In the genomic region with DNA sequence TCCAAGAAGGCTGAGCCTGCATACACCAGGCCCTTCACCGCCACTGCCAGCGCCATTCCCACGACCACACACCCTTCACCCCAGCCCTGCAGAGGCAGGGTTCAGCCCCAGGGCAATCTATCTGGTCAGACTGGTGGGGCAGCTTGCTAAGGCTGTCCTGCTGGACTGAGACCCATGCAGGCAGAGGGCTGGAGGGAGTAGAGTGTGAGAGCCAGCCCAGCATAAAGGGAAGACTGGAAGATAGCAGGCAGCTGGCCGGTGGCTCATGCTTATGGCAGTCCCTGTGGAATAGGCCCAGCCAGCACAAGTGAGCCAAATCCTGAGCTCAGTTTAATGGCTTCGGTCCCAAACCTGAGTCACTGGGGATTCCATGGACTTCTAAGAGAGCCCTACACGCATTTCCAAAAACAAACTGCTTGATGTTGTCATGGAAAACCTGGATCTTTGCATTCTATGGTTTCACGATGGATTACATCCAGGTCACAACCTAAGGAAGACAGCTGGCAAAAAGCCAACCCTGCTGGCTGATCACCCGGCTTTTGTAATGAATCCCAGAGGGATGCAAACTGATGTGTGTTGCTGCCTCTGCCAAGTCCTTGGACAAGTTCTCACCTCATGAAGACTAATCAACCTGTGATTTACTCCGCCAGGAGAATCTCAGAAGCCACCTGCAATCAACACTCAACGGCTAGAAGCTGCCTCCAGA, we compare ENCODE assay signal across 1 cellular context.
A peak's percentile ranks its signal among the peaks of the same experiment; 100 is the strongest.
TF ChIP-seq lines count a peak whose summit lies in the region.

No MANE protein-coding gene starts in this region.

TF ChIP-seq in HEK293, 187 proteins besides CTCF, POLR2A, EP300 and RAD21 (continued from another document and continues in another):
- TF ChIP-seq, protein P1, sequence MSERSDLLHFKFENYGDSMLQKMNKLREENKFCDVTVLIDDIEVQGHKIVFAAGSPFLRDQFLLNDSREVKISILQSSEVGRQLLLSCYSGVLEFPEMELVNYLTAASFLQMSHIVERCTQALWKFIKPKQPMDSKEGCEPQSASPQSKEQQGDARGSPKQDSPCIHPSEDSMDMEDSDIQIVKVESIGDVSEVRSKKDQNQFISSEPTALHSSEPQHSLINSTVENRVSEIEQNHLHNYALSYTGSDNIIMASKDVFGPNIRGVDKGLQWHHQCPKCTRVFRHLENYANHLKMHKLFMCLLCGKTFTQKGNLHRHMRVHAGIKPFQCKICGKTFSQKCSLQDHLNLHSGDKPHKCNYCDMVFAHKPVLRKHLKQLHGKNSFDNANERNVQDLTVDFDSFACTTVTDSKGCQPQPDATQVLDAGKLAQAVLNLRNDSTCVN (tag by site-specific recombination; optimal IDR thresholded peaks at IDR 0.05): no peak
- TF ChIP-seq ZNF654 (tag by site-specific recombination; IDR thresholded peaks at IDR 0.05; ENCODE audit: low read depth) (no peak), ZSCAN23 (tag by site-specific recombination; IDR thresholded peaks at IDR 0.05) (no peak), WT1 (tag by site-specific recombination; IDR thresholded peaks at IDR 0.05) (no peak), ZNF16 (tag by site-specific recombination; IDR thresholded peaks at IDR 0.05; ENCODE audit: low read depth) (no peak), ZNF776 (tag by site-specific recombination; IDR thresholded peaks at IDR 0.05; ENCODE audit: borderline replicate concordance) (no peak), FEZF1 (tag by site-specific recombination; IDR thresholded peaks at IDR 0.05) (peak; percentile 39), YY1 (tag by site-specific recombination; IDR thresholded peaks at IDR 0.05) (no peak), SETDB1 (IDR thresholded peaks at IDR 0.05; ENCODE audit: insufficient read length, low read length) (no peak), ZNF585B (tag by site-specific recombination; IDR thresholded peaks at IDR 0.05) (no peak), ZNF221 (tag by site-specific recombination; IDR thresholded peaks at IDR 0.05; ENCODE audit: borderline replicate concordance) (no peak), ZNF335 (tag by site-specific recombination; conservative IDR thresholded peaks at IDR 0.05) (0 out of 2 replicates have a peak, but pooled peaks have one; percentile 41), ZNF501 (tag by site-specific recombination; IDR thresholded peaks at IDR 0.05) (peak; percentile 63; the same call in 1 of the 2 replicates), ZNF239 (tag by site-specific recombination; IDR thresholded peaks at IDR 0.05) (no peak), ZFP37 (tag by site-specific recombination; IDR thresholded peaks at IDR 0.05) (peak; percentile 47; the same call in 1 of the 2 replicates), ZFP3 (tag by site-specific recombination; IDR thresholded peaks at IDR 0.05; ENCODE audit: low read depth) (no peak), KLF7 (tag by site-specific recombination; IDR thresholded peaks at IDR 0.05; ENCODE audit: borderline replicate concordance) (no peak; the same call in 1 of the 2 replicates), ZNF510 (tag by site-specific recombination; IDR thresholded peaks at IDR 0.05; ENCODE audit: insufficient replicate concordance) (no peak), SCRT1 (tag by site-specific recombination; IDR thresholded peaks at IDR 0.05; ENCODE audit: borderline replicate concordance) (no peak), ZNF174 (tag by site-specific recombination; IDR thresholded peaks at IDR 0.05) (no peak), ZNF202 (tag by site-specific recombination; IDR thresholded peaks at IDR 0.05; ENCODE audit: borderline replicate concordance) (no peak), ZNF76 (tag by site-specific recombination; IDR thresholded peaks at IDR 0.05; ENCODE audit: borderline replicate concordance, low read depth) (no peak), ZNF610 (tag by site-specific recombination; IDR thresholded peaks at IDR 0.05; ENCODE audit: borderline replicate concordance) (no peak), KLF1 (tag by site-specific recombination; IDR thresholded peaks at IDR 0.05) (no peak), ZNF184 (tag by site-specific recombination; IDR thresholded peaks at IDR 0.05) (peak; percentile 88), REPIN1 (tag by site-specific recombination; IDR thresholded peaks at IDR 0.05; ENCODE audit: low read depth) (no peak), SP2 (tag by site-specific recombination; IDR thresholded peaks at IDR 0.05) (no peak), ZNF112 (tag by site-specific recombination; IDR thresholded peaks at IDR 0.05) (no peak), ZNF391 (tag by site-specific recombination; IDR thresholded peaks at IDR 0.05; ENCODE audit: borderline replicate concordance, low read depth) (peak; percentile 72; the same call in 1 of the 2 replicates), ZNF175 (tag by site-specific recombination; IDR thresholded peaks at IDR 0.05) (no peak), ZNF433 (tag by site-specific recombination; IDR thresholded peaks at IDR 0.05; ENCODE audit: low read depth) (no peak), ZNF629 (tag by site-specific recombination; IDR thresholded peaks at IDR 0.05) (peak; percentile 96), ZNF140 (tag by site-specific recombination; IDR thresholded peaks at IDR 0.05) (no peak), ZNF626 (tag by site-specific recombination; IDR thresholded peaks at IDR 0.05) (peak; percentile 79; the same call in 1 of the 2 replicates), ZBTB21 (tag by site-specific recombination; IDR thresholded peaks at IDR 0.05) (peak; percentile 75), ZNF426 (tag by site-specific recombination; IDR thresholded peaks at IDR 0.05) (no peak), BCL11B (tag by site-specific recombination; IDR thresholded peaks at IDR 0.05; ENCODE audit: low read depth) (no peak), ZNF37A (tag by site-specific recombination; IDR thresholded peaks at IDR 0.05) (no peak)
- TF ChIP-seq, protein P2, sequence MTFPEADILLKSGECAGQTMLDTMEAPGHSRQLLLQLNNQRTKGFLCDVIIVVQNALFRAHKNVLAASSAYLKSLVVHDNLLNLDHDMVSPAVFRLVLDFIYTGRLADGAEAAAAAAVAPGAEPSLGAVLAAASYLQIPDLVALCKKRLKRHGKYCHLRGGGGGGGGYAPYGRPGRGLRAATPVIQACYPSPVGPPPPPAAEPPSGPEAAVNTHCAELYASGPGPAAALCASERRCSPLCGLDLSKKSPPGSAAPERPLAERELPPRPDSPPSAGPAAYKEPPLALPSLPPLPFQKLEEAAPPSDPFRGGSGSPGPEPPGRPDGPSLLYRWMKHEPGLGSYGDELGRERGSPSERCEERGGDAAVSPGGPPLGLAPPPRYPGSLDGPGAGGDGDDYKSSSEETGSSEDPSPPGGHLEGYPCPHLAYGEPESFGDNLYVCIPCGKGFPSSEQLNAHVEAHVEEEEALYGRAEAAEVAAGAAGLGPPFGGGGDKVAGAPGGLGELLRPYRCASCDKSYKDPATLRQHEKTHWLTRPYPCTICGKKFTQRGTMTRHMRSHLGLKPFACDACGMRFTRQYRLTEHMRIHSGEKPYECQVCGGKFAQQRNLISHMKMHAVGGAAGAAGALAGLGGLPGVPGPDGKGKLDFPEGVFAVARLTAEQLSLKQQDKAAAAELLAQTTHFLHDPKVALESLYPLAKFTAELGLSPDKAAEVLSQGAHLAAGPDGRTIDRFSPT (tag by site-specific recombination; IDR thresholded peaks at IDR 0.05): no peak
- TF ChIP-seq, protein P3, sequence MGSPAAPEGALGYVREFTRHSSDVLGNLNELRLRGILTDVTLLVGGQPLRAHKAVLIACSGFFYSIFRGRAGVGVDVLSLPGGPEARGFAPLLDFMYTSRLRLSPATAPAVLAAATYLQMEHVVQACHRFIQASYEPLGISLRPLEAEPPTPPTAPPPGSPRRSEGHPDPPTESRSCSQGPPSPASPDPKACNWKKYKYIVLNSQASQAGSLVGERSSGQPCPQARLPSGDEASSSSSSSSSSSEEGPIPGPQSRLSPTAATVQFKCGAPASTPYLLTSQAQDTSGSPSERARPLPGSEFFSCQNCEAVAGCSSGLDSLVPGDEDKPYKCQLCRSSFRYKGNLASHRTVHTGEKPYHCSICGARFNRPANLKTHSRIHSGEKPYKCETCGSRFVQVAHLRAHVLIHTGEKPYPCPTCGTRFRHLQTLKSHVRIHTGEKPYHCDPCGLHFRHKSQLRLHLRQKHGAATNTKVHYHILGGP (tag by site-specific recombination; IDR thresholded peaks at IDR 0.05): peak; percentile 57
- TF ChIP-seq, protein P4, sequence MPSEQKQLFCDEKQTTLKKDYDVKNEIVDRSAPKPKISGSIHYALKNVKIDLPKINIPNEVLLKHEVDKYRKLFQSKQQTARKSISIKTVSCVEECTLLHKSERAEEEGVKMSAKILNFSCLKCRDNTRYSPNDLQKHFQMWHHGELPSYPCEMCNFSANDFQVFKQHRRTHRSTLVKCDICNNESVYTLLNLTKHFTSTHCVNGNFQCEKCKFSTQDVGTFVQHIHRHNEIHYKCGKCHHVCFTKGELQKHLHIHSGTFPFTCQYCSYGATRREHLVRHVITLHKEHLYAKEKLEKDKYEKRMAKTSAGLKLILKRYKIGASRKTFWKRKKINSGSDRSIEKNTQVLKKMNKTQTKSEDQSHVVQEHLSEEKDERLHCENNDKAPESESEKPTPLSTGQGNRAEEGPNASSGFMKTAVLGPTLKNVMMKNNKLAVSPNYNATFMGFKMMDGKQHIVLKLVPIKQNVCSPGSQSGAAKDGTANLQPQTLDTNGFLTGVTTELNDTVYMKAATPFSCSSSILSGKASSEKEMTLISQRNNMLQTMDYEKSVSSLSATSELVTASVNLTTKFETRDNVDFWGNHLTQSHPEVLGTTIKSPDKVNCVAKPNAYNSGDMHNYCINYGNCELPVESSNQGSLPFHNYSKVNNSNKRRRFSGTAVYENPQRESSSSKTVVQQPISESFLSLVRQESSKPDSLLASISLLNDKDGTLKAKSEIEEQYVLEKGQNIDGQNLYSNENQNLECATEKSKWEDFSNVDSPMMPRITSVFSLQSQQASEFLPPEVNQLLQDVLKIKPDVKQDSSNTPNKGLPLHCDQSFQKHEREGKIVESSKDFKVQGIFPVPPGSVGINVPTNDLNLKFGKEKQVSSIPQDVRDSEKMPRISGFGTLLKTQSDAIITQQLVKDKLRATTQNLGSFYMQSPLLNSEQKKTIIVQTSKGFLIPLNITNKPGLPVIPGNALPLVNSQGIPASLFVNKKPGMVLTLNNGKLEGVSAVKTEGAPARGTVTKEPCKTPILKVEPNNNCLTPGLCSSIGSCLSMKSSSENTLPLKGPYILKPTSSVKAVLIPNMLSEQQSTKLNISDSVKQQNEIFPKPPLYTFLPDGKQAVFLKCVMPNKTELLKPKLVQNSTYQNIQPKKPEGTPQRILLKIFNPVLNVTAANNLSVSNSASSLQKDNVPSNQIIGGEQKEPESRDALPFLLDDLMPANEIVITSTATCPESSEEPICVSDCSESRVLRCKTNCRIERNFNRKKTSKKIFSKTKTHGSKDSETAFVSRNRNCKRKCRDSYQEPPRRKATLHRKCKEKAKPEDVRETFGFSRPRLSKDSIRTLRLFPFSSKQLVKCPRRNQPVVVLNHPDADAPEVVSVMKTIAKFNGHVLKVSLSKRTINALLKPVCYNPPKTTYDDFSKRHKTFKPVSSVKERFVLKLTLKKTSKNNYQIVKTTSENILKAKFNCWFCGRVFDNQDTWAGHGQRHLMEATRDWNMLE (tag by site-specific recombination; conservative IDR thresholded peaks at IDR 0.05; ENCODE audit: low read depth): 0 out of 2 replicates have a peak, but pooled peaks have one; percentile 36
- TF ChIP-seq, protein P5, sequence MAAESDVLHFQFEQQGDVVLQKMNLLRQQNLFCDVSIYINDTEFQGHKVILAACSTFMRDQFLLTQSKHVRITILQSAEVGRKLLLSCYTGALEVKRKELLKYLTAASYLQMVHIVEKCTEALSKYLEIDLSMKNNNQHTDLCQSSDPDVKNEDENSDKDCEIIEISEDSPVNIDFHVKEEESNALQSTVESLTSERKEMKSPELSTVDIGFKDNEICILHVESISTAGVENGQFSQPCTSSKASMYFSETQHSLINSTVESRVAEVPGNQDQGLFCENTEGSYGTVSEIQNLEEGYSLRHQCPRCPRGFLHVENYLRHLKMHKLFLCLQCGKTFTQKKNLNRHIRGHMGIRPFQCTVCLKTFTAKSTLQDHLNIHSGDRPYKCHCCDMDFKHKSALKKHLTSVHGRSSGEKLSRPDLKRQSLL (tag by site-specific recombination; IDR thresholded peaks at IDR 0.05): no peak
- TF ChIP-seq, protein P6, sequence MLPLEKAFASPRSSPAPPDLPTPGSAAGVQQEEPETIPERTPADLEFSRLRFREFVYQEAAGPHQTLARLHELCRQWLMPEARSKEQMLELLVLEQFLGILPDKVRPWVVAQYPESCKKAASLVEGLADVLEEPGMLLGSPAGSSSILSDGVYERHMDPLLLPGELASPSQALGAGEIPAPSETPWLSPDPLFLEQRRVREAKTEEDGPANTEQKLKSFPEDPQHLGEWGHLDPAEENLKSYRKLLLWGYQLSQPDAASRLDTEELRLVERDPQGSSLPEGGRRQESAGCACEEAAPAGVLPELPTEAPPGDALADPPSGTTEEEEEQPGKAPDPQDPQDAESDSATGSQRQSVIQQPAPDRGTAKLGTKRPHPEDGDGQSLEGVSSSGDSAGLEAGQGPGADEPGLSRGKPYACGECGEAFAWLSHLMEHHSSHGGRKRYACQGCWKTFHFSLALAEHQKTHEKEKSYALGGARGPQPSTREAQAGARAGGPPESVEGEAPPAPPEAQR (tag by site-specific recombination; IDR thresholded peaks at IDR 0.05): no peak
- TF ChIP-seq, protein P7, sequence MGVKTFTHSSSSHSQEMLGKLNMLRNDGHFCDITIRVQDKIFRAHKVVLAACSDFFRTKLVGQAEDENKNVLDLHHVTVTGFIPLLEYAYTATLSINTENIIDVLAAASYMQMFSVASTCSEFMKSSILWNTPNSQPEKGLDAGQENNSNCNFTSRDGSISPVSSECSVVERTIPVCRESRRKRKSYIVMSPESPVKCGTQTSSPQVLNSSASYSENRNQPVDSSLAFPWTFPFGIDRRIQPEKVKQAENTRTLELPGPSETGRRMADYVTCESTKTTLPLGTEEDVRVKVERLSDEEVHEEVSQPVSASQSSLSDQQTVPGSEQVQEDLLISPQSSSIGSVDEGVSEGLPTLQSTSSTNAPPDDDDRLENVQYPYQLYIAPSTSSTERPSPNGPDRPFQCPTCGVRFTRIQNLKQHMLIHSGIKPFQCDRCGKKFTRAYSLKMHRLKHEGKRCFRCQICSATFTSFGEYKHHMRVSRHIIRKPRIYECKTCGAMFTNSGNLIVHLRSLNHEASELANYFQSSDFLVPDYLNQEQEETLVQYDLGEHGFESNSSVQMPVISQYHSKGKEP (tag by site-specific recombination; IDR thresholded peaks at IDR 0.05): 0 out of 2 replicates have a peak, but pooled peaks have one; percentile 60
- TF ChIP-seq, protein P8, sequence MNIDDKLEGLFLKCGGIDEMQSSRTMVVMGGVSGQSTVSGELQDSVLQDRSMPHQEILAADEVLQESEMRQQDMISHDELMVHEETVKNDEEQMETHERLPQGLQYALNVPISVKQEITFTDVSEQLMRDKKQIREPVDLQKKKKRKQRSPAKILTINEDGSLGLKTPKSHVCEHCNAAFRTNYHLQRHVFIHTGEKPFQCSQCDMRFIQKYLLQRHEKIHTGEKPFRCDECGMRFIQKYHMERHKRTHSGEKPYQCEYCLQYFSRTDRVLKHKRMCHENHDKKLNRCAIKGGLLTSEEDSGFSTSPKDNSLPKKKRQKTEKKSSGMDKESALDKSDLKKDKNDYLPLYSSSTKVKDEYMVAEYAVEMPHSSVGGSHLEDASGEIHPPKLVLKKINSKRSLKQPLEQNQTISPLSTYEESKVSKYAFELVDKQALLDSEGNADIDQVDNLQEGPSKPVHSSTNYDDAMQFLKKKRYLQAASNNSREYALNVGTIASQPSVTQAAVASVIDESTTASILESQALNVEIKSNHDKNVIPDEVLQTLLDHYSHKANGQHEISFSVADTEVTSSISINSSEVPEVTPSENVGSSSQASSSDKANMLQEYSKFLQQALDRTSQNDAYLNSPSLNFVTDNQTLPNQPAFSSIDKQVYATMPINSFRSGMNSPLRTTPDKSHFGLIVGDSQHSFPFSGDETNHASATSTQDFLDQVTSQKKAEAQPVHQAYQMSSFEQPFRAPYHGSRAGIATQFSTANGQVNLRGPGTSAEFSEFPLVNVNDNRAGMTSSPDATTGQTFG (tag by site-specific recombination; IDR thresholded peaks at IDR 0.05; ENCODE audit: borderline replicate concordance): no peak
